In genomic region chr19:17779281-17779930, GRCh38 we compare ENCODE assay signal across 9 cellular contexts. TPM values are rescaled to one million over a fixed set of nuclear protein-coding genes. Genes with fewer than 3 reads are reported as not detected.
A peak's percentile ranks its signal among the peaks of the same experiment; 100 is the strongest.
DNase-seq lines count a peak whose midpoint lies in the region; ATAC-seq and TF ChIP-seq lines count a peak whose summit lies in the region.
"Had no signal": no experiment of that assay in that cellular context is flagged by ENCODE, and none has a peak within 500 bp of the region (broad histone marks: within the 10 kb centered on the region; RNA-seq: fewer than 3 reads in every experiment).

No MANE protein-coding gene starts in this region.

- DNase-seq in Daoy (ENCODE audit: low read depth) (peak; percentile 78), OCI-M1 (lab: John Stamatoyannopoulos, UW) (peak; percentile 82), epithelial cell of proximal tubule (ENCODE audit: low read depth) (no peak), trophoblast cell (no peak), HK-2 (ENCODE audit: unreplicated experiment) (no peak), posterior vena cava (ENCODE audit: low spot score) (no peak)

- H3K79me1 ChIP-seq in trophoblast cell (ENCODE audit: low read length), result no peaks in the 10 kb centered on the region

- H3K9ac ChIP-seq in trophoblast cell (ENCODE audit: low read length), result no peak overlapping the region

- peak overlapping the region; percentile 48 for H3K4me3 ChIP-seq in epithelial cell of proximal tubule (ENCODE audit: low read depth, low read length)
- H3K4me3 ChIP-seq in trophoblast cell (ENCODE audit: low read depth, low read length), result no peak overlapping the region

- peaks cover 3% of the 10 kb centered on the region for H3K9me3 ChIP-seq in trophoblast cell (ENCODE audit: insufficient read depth, low read depth, low read length)

- H3K36me3 Mint-ChIP-seq in nephron (ENCODE audit: low read depth), result peaks cover 4% of the 10 kb centered on the region

- no peaks in the 10 kb centered on the region for H3K4me1 Mint-ChIP-seq in nephron

- no peak for ATAC-seq in GM18868 (IDR thresholded peaks at IDR 0.05; ENCODE audit: unreplicated experiment)

- H3K4me3 Mint-ChIP-seq in nephron, result peak overlapping the region in 2 of 3 experiments; percentile 24 to 34
- H3K4me3 Mint-ChIP-seq: activated naive CD4-positive, alpha-beta T cell treated with anti-CD3 and anti-CD28 coated beads, Interleukin-2, amount 50 U/mL, for 24 hours had no signal

- H3K27me3 ChIP-seq in trophoblast cell (ENCODE audit: insufficient read depth, low read length), result no peaks in the 10 kb centered on the region

- H3K4me1 ChIP-seq in trophoblast cell (ENCODE audit: control insufficient read depth in 1 of 2, insufficient read depth in 2 of 2, low read length in 2 of 2), result peaks cover 0 to 2% of the 10 kb centered on the region in 2 experiments

- no peak overlapping the region for H3K18ac ChIP-seq in trophoblast cell (ENCODE audit: low read length)

- no peak overlapping the region for H3K27ac Mint-ChIP-seq in nephron

- WGBS in trophoblast cell (ENCODE audit: extremely low coverage, insufficient coverage, insufficient read length), result no CpG with 5 or more reads among the region's 16 CpGs

- intact Hi-C loops in posterior vena cava (cut with DNase I), result no loop called here

- H3K23ac ChIP-seq in trophoblast cell (ENCODE audit: low read length), result no peak overlapping the region

- TF ChIP-seq CTCF in epithelial cell of proximal tubule (conservative IDR thresholded peaks at IDR 0.05; ENCODE audit: low read depth, low read length) (no peak), nephron (IDR thresholded peaks at IDR 0.05; ENCODE audit: unreplicated experiment in 3 of 3) (no peak)

- H3K27me3 Mint-ChIP-seq in nephron (ENCODE audit: low read depth), result peaks cover 38% of the 10 kb centered on the region
- H3K27me3 Mint-ChIP-seq: activated naive CD4-positive, alpha-beta T cell treated with anti-CD3 and anti-CD28 coated beads, Interleukin-2, amount 50 U/mL, for 24 hours had no signal

- no peaks in the 10 kb centered on the region for H3K36me3 ChIP-seq in trophoblast cell (ENCODE audit: control insufficient read depth in 1 of 2, insufficient read depth in 2 of 2, low read length in 2 of 2)

- no peak overlapping the region for H3K4me2 ChIP-seq in trophoblast cell (ENCODE audit: low read length)

- no peak overlapping the region for H3K14ac ChIP-seq in trophoblast cell (ENCODE audit: low read length)

- H4K91ac ChIP-seq in trophoblast cell (ENCODE audit: low read depth, low read length), result no peak overlapping the region

- H3K4ac ChIP-seq in trophoblast cell (ENCODE audit: low read depth, low read length), result no peak overlapping the region

- H2BK12ac ChIP-seq in trophoblast cell (ENCODE audit: low read length), result no peak overlapping the region

- H2AK5ac ChIP-seq in trophoblast cell (ENCODE audit: low read length), result no peak overlapping the region

- H3K79me2 ChIP-seq in trophoblast cell (ENCODE audit: control insufficient read depth, insufficient read depth, low read length, poor library complexity), result no peaks in the 10 kb centered on the region

- H3K9me3 Mint-ChIP-seq in nephron, result no peaks in the 10 kb centered on the region
- H3K9me3 Mint-ChIP-seq: activated naive CD4-positive, alpha-beta T cell treated with anti-CD3 and anti-CD28 coated beads, Interleukin-2, amount 50 U/mL, for 24 hours had no signal

- H2AFZ ChIP-seq in trophoblast cell (ENCODE audit: insufficient read depth, low read length, poor library complexity), result no peak overlapping the region

- H3K27ac ChIP-seq in trophoblast cell (ENCODE audit: low read depth, low read length), result no peak overlapping the region

- no peak overlapping the region for H4K8ac ChIP-seq in trophoblast cell (ENCODE audit: low read depth, low read length)

- H2BK120ac ChIP-seq in trophoblast cell (ENCODE audit: insufficient read depth, low read length, poor library complexity), result no peak overlapping the region

- no peak overlapping the region for H4K12ac ChIP-seq in trophoblast cell (ENCODE audit: low read depth, low read length)

- no peak overlapping the region for H2BK5ac ChIP-seq in trophoblast cell (ENCODE audit: low read depth, low read length, poor library complexity)

RNA-seq across cellular contexts. Expression of gene B3GNT3, which starts 15.5 kb away (rescaled TPM):
- 0.06 and 0.09 TPM in 2 replicates for total RNA-seq in Daoy (2014; rRNA removed; shearing (Covaris generic))
- 11.1 and 17.3 TPM in 2 replicates for total RNA-seq in epithelial cell of proximal tubule
- 0.19 TPM in 2 replicates for polyA plus RNA-seq in trophoblast cell (2013)
- total RNA-seq in posterior vena cava, result under 1 TPM in 1 of 2 donors, not detected in 1; 0.28 TPM

RNA-seq across cellular contexts. Expression of gene FCHO1, which starts 28.1 kb away (rescaled TPM):
- 0.91 and 3.2 TPM in 2 replicates for total RNA-seq in Daoy (2014; rRNA removed; shearing (Covaris generic))
- 4.2 and 18.0 TPM in 2 replicates for total RNA-seq in epithelial cell of proximal tubule
- polyA plus RNA-seq in trophoblast cell (2013), result 0.88 and 0.90 TPM in 2 replicates
- 1 to 10 TPM; 2.0 to 2.1 TPM for total RNA-seq in posterior vena cava

RNA-seq across cellular contexts. Expression of gene INSL3, which starts 41.9 kb away (rescaled TPM):
- total RNA-seq in Daoy (2014; rRNA removed; shearing (Covaris generic)), result not detected in 2 replicates
- total RNA-seq in epithelial cell of proximal tubule, result not detected in 2 replicates
- polyA plus RNA-seq in trophoblast cell (2013), result 0.08 and 0.10 TPM in 2 replicates
- not detected for total RNA-seq in posterior vena cava

Comparison
In these comparisons a context has a peak if more than half of its experiments do, and no peak if none do; other contexts are left out.
1. DNase-seq: peak in Daoy (single experiment) and OCI-M1 (single experiment); none in epithelial cell of proximal tubule (single experiment), trophoblast cell (0 of 2), HK-2 (single experiment) and posterior vena cava (single experiment).